Comparison of ENCODE assay signal across 12 cellular contexts in genomic region chr1:237227507-237227906, GRCh38.
A peak's percentile ranks its signal among the peaks of the same experiment; 100 is the strongest.
DNase-seq lines count a peak whose midpoint lies in the region; ATAC-seq and TF ChIP-seq lines count a peak whose summit lies in the region.
"Had no signal": no experiment of that assay in that cellular context is flagged by ENCODE, and none has a peak within 500 bp of the region (broad histone marks: within the 10 kb centered on the region; RNA-seq: fewer than 3 reads in every experiment).

No MANE protein-coding gene starts in this region.

- in situ Hi-C loops in GM13976 (cut with MboI; ENCODE audit: low sequenced_read_pairs, unreplicated experiment): no loop called here

- no peak overlapping the region for H3K4me3 ChIP-seq in cardiac muscle cell
- H3K4me3 ChIP-seq in left ventricle myocardium inferior: no peak overlapping the region
- no peak overlapping the region for H3K4me3 ChIP-seq in upper lobe of right lung
- H3K4me3 ChIP-seq: BLaER1 treated with 17β-estradiol and CSF1 and Interleukin-3, amounts not matched to agents 10 nM and 100 nM; GM23338 had no signal

- no peak for DNase-seq in Right ventricle myocardium inferior (ENCODE audit: missing footprints)
- DNase-seq in cardiac septum (ENCODE audit: low spot score): no peak
- DNase-seq in cardiac muscle cell (ENCODE audit: low read depth in 1 of 2, low spot score in 1 of 2): no peak
- peak; percentile 41 for DNase-seq in left ventricle myocardium inferior
- DNase-seq in upper lobe of right lung: no peak
- no peak for DNase-seq in GM13976 (ENCODE audit: low spot score)
- no peak for DNase-seq in NCI-H128 (lab: John Stamatoyannopoulos, UW; ENCODE audit: unreplicated experiment)
- DNase-seq: Calu3; CD8-positive, alpha-beta T cell; H9 had no signal

- no peak for TF ChIP-seq CTCF in cardiac muscle cell (IDR thresholded peaks at IDR 0.05; ENCODE audit: low read depth, low read length)
- no peak for TF ChIP-seq CTCF in left ventricle myocardium inferior (IDR thresholded peaks at IDR 0.05; ENCODE audit: borderline replicate concordance)
- no peak for TF ChIP-seq CTCF in upper lobe of right lung (IDR thresholded peaks at IDR 0.05)
- TF ChIP-seq CTCF in GM13976 (IDR thresholded peaks at IDR 0.05; ENCODE audit: borderline replicate concordance, control extremely low read depth, extremely low read depth, insufficient read depth, missing control alignments): no peak

- peaks cover 24% of the 10 kb centered on the region for H3K4me1 ChIP-seq in cardiac muscle cell (ENCODE audit: low read depth)
- H3K4me1 ChIP-seq in left ventricle myocardium inferior: peaks cover 100% of the 10 kb centered on the region
- H3K4me1 ChIP-seq in upper lobe of right lung: no peaks in the 10 kb centered on the region
- H3K4me1 ChIP-seq: BLaER1 treated with 17β-estradiol and CSF1 and Interleukin-3, amounts not matched to agents 10 nM and 100 nM had no signal

- H3K27ac ChIP-seq in cardiac muscle cell (peak overlapping the region; percentile 44), left ventricle myocardium inferior (replicated peaks) (peak overlapping the region; percentile 57), upper lobe of right lung (no peak overlapping the region)
- H3K27ac ChIP-seq: BLaER1 treated with 17β-estradiol and CSF1 and Interleukin-3, amounts not matched to agents 10 nM and 100 nM had no signal

- H3K9me3 ChIP-seq in cardiac muscle cell (ENCODE audit: low read depth): no peaks in the 10 kb centered on the region
- no peaks in the 10 kb centered on the region for H3K9me3 ChIP-seq in left ventricle myocardium inferior (replicated peaks)
- H3K9me3 ChIP-seq in upper lobe of right lung: no peaks in the 10 kb centered on the region
- H3K9me3 ChIP-seq: BLaER1 treated with 17β-estradiol and CSF1 and Interleukin-3, amounts not matched to agents 10 nM and 100 nM had no signal

- H3K36me3 ChIP-seq in cardiac muscle cell: no peaks in the 10 kb centered on the region
- no peaks in the 10 kb centered on the region for H3K36me3 ChIP-seq in left ventricle myocardium inferior
- H3K36me3 ChIP-seq in upper lobe of right lung: no peaks in the 10 kb centered on the region
- H3K36me3 ChIP-seq: BLaER1 treated with 17β-estradiol and CSF1 and Interleukin-3, amounts not matched to agents 10 nM and 100 nM had no signal

- intact Hi-C loops in Right ventricle myocardium inferior (cut with DNase I): no loop called here
- intact Hi-C loops in cardiac septum (cut with DNase I): no loop called here
- intact Hi-C loops in left ventricle myocardium inferior (cut with micrococcal nuclease): no loop called here
- intact Hi-C loops in upper lobe of right lung (cut with DNase I): no loop called here

- no peaks in the 10 kb centered on the region for H3K27me3 ChIP-seq in cardiac muscle cell
- H3K27me3 ChIP-seq in left ventricle myocardium inferior (ENCODE audit: low read depth): no peaks in the 10 kb centered on the region
- H3K27me3 ChIP-seq in upper lobe of right lung: no peaks in the 10 kb centered on the region
- H3K27me3 ChIP-seq: BLaER1 treated with 17β-estradiol and CSF1 and Interleukin-3, amounts not matched to agents 10 nM and 100 nM had no signal

- ATAC-seq in Right ventricle myocardium inferior: peak; percentile 45
- ATAC-seq in upper lobe of right lung: peak; percentile 15
- ATAC-seq: CD8-positive, alpha-beta T cell; GM23338 had no signal
